ENCODE assay signal across 1 cellular context in the genomic region with DNA sequence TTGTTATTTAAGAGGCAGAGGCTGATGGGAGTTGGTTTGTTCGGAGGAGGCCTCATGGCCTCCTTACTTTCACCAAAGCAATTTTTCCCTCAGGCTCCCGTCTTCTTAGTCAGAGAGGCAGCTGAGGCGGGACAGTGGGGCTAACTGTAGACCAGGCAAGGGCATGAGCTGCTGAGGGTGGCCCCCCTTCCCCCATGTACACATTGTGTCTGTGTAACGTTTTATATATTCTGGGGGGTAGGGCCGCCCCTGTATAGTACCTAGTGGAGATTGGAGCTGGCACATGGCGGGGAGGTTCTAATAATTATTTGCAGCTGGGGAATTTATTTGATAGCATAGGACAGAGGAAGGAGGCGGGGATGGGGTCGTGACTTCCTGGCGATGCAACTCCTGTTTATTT.
TF ChIP-seq lines count a peak whose summit lies in the region.

No MANE protein-coding gene starts in this region.

TF ChIP-seq in HepG2, 621 proteins besides CTCF, POLR2A, EP300 and RAD21:
- no peak for TF ChIP-seq NONO (IDR thresholded peaks at IDR 0.05)
- TF ChIP-seq NONO (CRISPR knock-in tag; conservative IDR thresholded peaks at IDR 0.05), result no peak
- no peak for TF ChIP-seq RBFOX2 (IDR thresholded peaks at IDR 0.05; ENCODE audit: low read depth, low read length)
- no peak for TF ChIP-seq ESRRA (CRISPR knock-in tag; IDR thresholded peaks at IDR 0.05; ENCODE audit: low read depth)
- no peak for TF ChIP-seq ZNF569 (CRISPR knock-in tag; IDR thresholded peaks at IDR 0.05; ENCODE audit: borderline replicate concordance)
- TF ChIP-seq, protein P1, sequence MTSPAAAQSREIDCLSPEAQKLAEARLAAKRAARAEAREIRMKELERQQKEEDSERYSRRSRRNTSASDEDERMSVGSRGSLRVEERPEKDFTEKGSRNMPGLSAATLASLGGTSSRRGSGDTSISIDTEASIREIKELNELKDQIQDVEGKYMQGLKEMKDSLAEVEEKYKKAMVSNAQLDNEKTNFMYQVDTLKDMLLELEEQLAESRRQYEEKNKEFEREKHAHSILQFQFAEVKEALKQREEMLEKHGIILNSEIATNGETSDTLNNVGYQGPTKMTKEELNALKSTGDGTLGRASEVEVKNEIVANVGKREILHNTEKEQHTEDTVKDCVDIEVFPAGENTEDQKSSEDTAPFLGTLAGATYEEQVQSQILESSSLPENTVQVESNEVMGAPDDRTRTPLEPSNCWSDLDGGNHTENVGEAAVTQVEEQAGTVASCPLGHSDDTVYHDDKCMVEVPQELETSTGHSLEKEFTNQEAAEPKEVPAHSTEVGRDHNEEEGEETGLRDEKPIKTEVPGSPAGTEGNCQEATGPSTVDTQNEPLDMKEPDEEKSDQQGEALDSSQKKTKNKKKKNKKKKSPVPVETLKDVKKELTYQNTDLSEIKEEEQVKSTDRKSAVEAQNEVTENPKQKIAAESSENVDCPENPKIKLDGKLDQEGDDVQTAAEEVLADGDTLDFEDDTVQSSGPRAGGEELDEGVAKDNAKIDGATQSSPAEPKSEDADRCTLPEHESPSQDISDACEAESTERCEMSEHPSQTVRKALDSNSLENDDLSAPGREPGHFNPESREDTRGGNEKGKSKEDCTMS (CRISPR knock-in tag; conservative IDR thresholded peaks at IDR 0.05), result no peak
